In the genomic region with DNA sequence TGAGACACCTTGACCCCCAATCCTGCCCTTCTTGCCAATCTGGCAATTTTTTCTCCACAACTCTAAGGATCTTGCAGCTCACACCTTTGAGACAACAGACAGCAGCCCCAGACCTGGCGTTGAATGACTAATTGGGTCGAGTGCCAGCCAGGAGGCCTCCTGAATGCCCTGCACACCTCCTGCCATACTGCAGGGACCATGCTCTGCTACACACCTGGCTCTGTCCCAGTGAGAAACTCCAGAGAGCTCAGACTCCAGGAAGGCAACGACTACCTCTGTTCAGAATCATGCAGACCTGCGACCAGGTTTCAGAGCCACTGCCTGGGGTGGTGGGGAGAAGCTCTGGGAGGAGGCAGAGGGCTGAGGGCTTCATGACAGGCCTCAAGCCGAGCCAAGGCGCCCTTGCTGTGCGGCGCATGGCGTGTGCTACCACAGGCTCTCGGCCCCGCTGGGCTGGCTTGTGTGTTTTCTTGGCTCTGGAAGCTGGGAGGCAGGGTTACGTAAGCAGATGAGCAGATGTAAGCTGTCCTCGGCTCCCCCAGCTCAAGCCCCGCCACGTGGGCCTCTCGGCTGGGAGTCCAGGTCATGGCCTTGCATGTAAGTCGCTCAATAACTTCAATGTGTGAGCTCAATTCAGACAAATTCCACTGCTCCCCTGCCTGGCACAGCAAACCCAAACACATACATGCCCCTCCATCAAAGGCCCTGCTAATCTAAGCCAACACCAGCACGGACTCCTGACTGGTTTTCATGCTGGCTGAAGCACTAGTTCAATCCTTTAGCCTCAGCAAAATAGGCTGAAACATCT, we compare ENCODE assay signal across 1 cellular context.
TF ChIP-seq lines count a peak whose summit lies in the region.

No MANE protein-coding gene starts in this region.

TF ChIP-seq in HepG2, 621 proteins besides CTCF, POLR2A, EP300 and RAD21 (continued from another document and continues in another):
- no peak for TF ChIP-seq LCORL (IDR thresholded peaks at IDR 0.05)
- TF ChIP-seq LCORL (CRISPR knock-in tag; IDR thresholded peaks at IDR 0.05), result peak; percentile 98
- TF ChIP-seq ZMYM3 (CRISPR knock-in tag; IDR thresholded peaks at IDR 0.05), result peak; percentile 88
- no peak for TF ChIP-seq ZNF616 (CRISPR knock-in tag; IDR thresholded peaks at IDR 0.05; ENCODE audit: low read depth)
- TF ChIP-seq TFE3 (CRISPR knock-in tag; IDR thresholded peaks at IDR 0.05), result peak; percentile 78; the same call in 1 of the 2 replicates
- peak; percentile 53 for TF ChIP-seq ASH2L (IDR thresholded peaks at IDR 0.05; ENCODE audit: insufficient read length, low read depth, low read length)
- TF ChIP-seq AFF4 (CRISPR knock-in tag; IDR thresholded peaks at IDR 0.05), result no peak
- TF ChIP-seq SIN3A (IDR thresholded peaks at IDR 0.05; ENCODE audit: borderline replicate concordance, low read depth, low read length), result peak; percentile 74; the same call in 1 of the 2 replicates
- no peak for TF ChIP-seq PCBP2 (optimal IDR thresholded peaks at IDR 0.05; ENCODE audit: low read depth, low read length, poor library complexity, severe bottlenecking)
- TF ChIP-seq REPIN1 (CRISPR knock-in tag; IDR thresholded peaks at IDR 0.05; ENCODE audit: borderline replicate concordance, low read depth), result peak; percentile 87
- TF ChIP-seq, protein P1, sequence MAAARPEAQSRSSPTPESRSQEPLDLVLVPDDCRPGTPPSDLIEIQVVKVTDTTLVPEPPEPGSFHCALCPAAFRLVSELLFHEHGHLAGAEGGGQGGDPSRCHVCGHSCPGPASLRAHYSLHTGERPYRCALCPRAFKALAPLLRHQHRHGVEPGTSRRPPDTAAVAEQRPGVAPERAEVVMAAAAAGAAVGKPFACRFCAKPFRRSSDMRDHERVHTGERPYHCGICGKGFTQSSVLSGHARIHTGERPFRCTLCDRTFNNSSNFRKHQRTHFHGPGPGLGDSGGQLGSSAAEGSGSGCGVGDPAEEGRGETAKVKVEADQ (CRISPR knock-in tag; IDR thresholded peaks at IDR 0.05; ENCODE audit: borderline replicate concordance), result peak; percentile 56; the same call in 1 of the 2 replicates
- TF ChIP-seq SP2 (CRISPR knock-in tag; IDR thresholded peaks at IDR 0.05), result no peak
- peak; percentile 79; the same call in 1 of the 2 replicates for TF ChIP-seq ATF7-NPFF (CRISPR knock-in tag; IDR thresholded peaks at IDR 0.05; ENCODE audit: low read depth)
- TF ChIP-seq, protein P2, sequence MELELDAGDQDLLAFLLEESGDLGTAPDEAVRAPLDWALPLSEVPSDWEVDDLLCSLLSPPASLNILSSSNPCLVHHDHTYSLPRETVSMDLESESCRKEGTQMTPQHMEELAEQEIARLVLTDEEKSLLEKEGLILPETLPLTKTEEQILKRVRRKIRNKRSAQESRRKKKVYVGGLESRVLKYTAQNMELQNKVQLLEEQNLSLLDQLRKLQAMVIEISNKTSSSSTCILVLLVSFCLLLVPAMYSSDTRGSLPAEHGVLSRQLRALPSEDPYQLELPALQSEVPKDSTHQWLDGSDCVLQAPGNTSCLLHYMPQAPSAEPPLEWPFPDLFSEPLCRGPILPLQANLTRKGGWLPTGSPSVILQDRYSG (CRISPR knock-in tag; IDR thresholded peaks at IDR 0.05), result no peak
- TF ChIP-seq RAD51 (IDR thresholded peaks at IDR 0.05; ENCODE audit: borderline replicate concordance), result no peak
- TF ChIP-seq TBL1XR1 (IDR thresholded peaks at IDR 0.05; ENCODE audit: borderline replicate concordance, low read length, partially characterized antibody), result peak; percentile 59
- TF ChIP-seq KDM5B (CRISPR knock-in tag; IDR thresholded peaks at IDR 0.05; ENCODE audit: borderline replicate concordance), result peak; percentile 96
- no peak for TF ChIP-seq ZNF224 (CRISPR knock-in tag; IDR thresholded peaks at IDR 0.05)
- TF ChIP-seq ZNF556 (CRISPR knock-in tag; IDR thresholded peaks at IDR 0.05; ENCODE audit: borderline replicate concordance), result peak; percentile 94
- no peak for TF ChIP-seq ZNF615 (CRISPR knock-in tag; IDR thresholded peaks at IDR 0.05; ENCODE audit: borderline replicate concordance)
- peak; percentile 88 for TF ChIP-seq ZNF12 (CRISPR knock-in tag; IDR thresholded peaks at IDR 0.05)
- TF ChIP-seq, protein P3, sequence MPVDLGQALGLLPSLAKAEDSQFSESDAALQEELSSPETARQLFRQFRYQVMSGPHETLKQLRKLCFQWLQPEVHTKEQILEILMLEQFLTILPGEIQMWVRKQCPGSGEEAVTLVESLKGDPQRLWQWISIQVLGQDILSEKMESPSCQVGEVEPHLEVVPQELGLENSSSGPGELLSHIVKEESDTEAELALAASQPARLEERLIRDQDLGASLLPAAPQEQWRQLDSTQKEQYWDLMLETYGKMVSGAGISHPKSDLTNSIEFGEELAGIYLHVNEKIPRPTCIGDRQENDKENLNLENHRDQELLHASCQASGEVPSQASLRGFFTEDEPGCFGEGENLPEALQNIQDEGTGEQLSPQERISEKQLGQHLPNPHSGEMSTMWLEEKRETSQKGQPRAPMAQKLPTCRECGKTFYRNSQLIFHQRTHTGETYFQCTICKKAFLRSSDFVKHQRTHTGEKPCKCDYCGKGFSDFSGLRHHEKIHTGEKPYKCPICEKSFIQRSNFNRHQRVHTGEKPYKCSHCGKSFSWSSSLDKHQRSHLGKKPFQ (CRISPR knock-in tag; IDR thresholded peaks at IDR 0.05; ENCODE audit: insufficient replicate concordance), result no peak
- TF ChIP-seq HMGXB4 (CRISPR knock-in tag; IDR thresholded peaks at IDR 0.05; ENCODE audit: borderline replicate concordance in 1 of 2, low read depth in 1 of 2), result peak in 1 of 2 experiments; percentile 57; a peak in 1 of 4 replicates
- peak; percentile 84; the same call in 1 of the 2 replicates for TF ChIP-seq HOMEZ (CRISPR knock-in tag; IDR thresholded peaks at IDR 0.05; ENCODE audit: low read depth)
- TF ChIP-seq SAP130 (CRISPR knock-in tag; IDR thresholded peaks at IDR 0.05; ENCODE audit: low read depth), result peak; percentile 94
- TF ChIP-seq SKIL (CRISPR knock-in tag; IDR thresholded peaks at IDR 0.05; ENCODE audit: borderline replicate concordance), result peak; percentile 66; the same call in 1 of the 2 replicates
- 0 out of 2 replicates have a peak, but pooled peaks have one; percentile 46 for TF ChIP-seq ZFYVE20 (CRISPR knock-in tag; IDR thresholded peaks at IDR 0.05; ENCODE audit: borderline replicate concordance, low read depth)
- peak; percentile 86 for TF ChIP-seq NR2F2 (IDR thresholded peaks at IDR 0.05; ENCODE audit: borderline replicate concordance, low read depth)
- peak; percentile 88 for TF ChIP-seq POGZ (CRISPR knock-in tag; IDR thresholded peaks at IDR 0.05)
- peak; percentile 79; the same call in 1 of the 2 replicates for TF ChIP-seq SOX5 (CRISPR knock-in tag; IDR thresholded peaks at IDR 0.05; ENCODE audit: borderline replicate concordance)
- TF ChIP-seq KLF16 (CRISPR knock-in tag; IDR thresholded peaks at IDR 0.05), result peak in 1 of 2 experiments; percentile 93; a peak in 2 of 4 replicates
- TF ChIP-seq, protein P4, sequence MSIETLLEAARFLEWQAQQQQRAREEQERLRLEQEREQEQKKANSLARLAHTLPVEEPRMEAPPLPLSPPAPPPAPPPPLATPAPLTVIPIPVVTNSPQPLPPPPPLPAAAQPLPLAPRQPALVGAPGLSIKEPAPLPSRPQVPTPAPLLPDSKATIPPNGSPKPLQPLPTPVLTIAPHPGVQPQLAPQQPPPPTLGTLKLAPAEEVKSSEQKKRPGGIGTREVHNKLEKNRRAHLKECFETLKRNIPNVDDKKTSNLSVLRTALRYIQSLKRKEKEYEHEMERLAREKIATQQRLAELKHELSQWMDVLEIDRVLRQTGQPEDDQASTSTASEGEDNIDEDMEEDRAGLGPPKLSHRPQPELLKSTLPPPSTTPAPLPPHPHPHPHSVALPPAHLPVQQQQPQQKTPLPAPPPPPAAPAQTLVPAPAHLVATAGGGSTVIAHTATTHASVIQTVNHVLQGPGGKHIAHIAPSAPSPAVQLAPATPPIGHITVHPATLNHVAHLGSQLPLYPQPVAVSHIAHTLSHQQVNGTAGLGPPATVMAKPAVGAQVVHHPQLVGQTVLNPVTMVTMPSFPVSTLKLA (IDR thresholded peaks at IDR 0.05), result peak; percentile 84
- no peak for TF ChIP-seq MTA3 (CRISPR knock-in tag; IDR thresholded peaks at IDR 0.05)
- TF ChIP-seq TRAFD1 (CRISPR knock-in tag; IDR thresholded peaks at IDR 0.05; ENCODE audit: borderline replicate concordance), result peak; percentile 93; the same call in 1 of the 2 replicates
- peak; percentile 57; the same call in 1 of the 2 replicates for TF ChIP-seq ZSCAN31 (CRISPR knock-in tag; IDR thresholded peaks at IDR 0.05; ENCODE audit: low read depth)
- peak; percentile 95 for TF ChIP-seq ZNF761 (CRISPR knock-in tag; conservative IDR thresholded peaks at IDR 0.05)
